Comparison of ENCODE assay signal across 4 cellular contexts in the genomic region with DNA sequence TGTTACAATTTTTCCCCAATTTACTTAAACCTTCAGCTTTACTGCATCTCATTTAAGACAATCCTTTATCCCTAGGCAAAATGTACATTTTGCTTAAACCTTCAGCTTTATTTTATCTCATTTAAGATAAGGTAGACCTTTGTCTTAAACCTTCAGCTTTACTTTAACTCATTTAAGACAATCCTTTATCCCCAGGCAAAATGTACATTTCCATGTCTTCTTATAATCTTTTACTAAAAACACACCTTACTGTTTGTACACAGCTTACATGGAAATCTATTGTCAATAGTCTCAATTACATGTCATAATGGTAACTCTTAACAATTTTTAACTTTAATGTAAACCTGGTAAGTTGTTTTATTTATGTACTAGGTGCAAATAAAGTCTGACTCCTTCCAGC. TPM values are rescaled to one million over a fixed set of nuclear protein-coding genes. Genes with fewer than 3 reads are reported as not detected.
"Had no signal": no experiment of that assay in that cellular context is flagged by ENCODE, and none has a peak within 500 bp of the region (broad histone marks: within the 10 kb centered on the region; RNA-seq: fewer than 3 reads in every experiment).

No MANE protein-coding gene starts in this region.

- DNase-seq: GDM1, GF-D8 had no signal

- H3K4me3 ChIP-seq: GM12878 had no signal

RNA-seq across cellular contexts. Expression of a gene that starts 58.7 kb away (rescaled TPM):
- total RNA-seq: G401, GM12878 had no signal

RNA-seq across cellular contexts. Expression of a gene that starts 59.7 kb away (rescaled TPM):
- total RNA-seq: G401, GM12878 had no signal
- polyA plus RNA-seq: GM12878 had no signal
